In genomic region chr6:85585741-85586140, GRCh38 we compare ENCODE assay signal across 22 cellular contexts.
"Had no signal": no experiment of that assay in that cellular context is flagged by ENCODE, and none has a peak within 500 bp of the region (broad histone marks: within the 10 kb centered on the region; RNA-seq: fewer than 3 reads in every experiment).

No MANE protein-coding gene starts in this region.

- H3K9me3 ChIP-seq: body of pancreas, gastrocnemius medialis, sigmoid colon had no signal

- H3K27ac ChIP-seq: body of pancreas, gastrocnemius medialis, left ventricle myocardium inferior, sigmoid colon, transverse colon had no signal

- ATAC-seq: activated T-cell treated with anti-CD3 and anti-CD28 coated beads, Interleukin-2, amount 50 U/mL, for 72 hours; body of pancreas; gastrocnemius medialis; naive thymus-derived CD4-positive, alpha-beta T cell; stimulated activated naive B cell treated with anti-CD40 and anti-IgM and Interleukin-4, amounts not matched to agents 10 μg/mL and 1 μg/mL and 100 μg/mL, for 72 hours had no signal

- H3K36me3 ChIP-seq: gastrocnemius medialis, left ventricle myocardium inferior, sigmoid colon, transverse colon had no signal

- H3K4me3 ChIP-seq: body of pancreas, gastrocnemius medialis, left ventricle myocardium inferior, sigmoid colon, transverse colon had no signal

- DNase-seq: activated CD4-positive, alpha-beta memory T cell treated with anti-CD3 and anti-CD28 coated beads for 36 hours; activated CD4-positive, alpha-beta T cell treated with anti-CD3 and anti-CD28 coated beads for 48 hours; activated CD4-positive, CD25-positive, alpha-beta regulatory T cell; activated effector memory CD4-positive, alpha-beta T cell treated with Interleukin-2 at 50 U/mL for 16 hours; activated naive CD4-positive, alpha-beta T cell treated with anti-CD3 and anti-CD28 coated beads for 36 hours; activated naive CD8-positive, alpha-beta T cell treated with anti-CD3 and anti-CD28 coated beads, Interleukin-2, amount 10 ng/mL, durations not matched to agents 7 days and 5 days; activated T-cell treated with anti-CD3 and anti-CD28 coated beads, Interleukin-2, amount 50 U/mL, for 72 hours; body of pancreas; effector CD4-positive, alpha-beta T cell; erythroblast; gastrocnemius medialis; hippocampal formation; left ventricle myocardium inferior; naive thymus-derived CD4-positive, alpha-beta T cell; retina; sigmoid colon; stimulated activated CD4-positive, alpha-beta T cell treated with anti-CD3 and anti-CD28 coated beads, Interleukin-2, amount 100 ng/mL, for 48 hours; stimulated activated CD8-positive, alpha-beta memory T cell treated with anti-CD3 and anti-CD28 coated beads, Interleukin-4, amount 100 ng/mL, for 48 hours; stimulated activated naive B cell treated with anti-CD40 and anti-IgM and Interleukin-4, amounts not matched to agents 10 μg/mL and 1 μg/mL and 100 μg/mL, for 72 hours; transverse colon had no signal

- FAIRE-seq: endometrium, urothelium cell line had no signal

- H3K27me3 ChIP-seq: body of pancreas, gastrocnemius medialis, sigmoid colon, transverse colon had no signal
